Comparison of ENCODE assay signal across 1 cellular context in genomic region chr15:76345880-76346665, GRCh38.
TF ChIP-seq lines count a peak whose summit lies in the region.

No MANE protein-coding gene starts in this region.

TF ChIP-seq in HCT116, 20 proteins besides CTCF, POLR2A, EP300 and RAD21 (continued from another document):
- TF ChIP-seq ZBTB33 (IDR thresholded peaks at IDR 0.05; ENCODE audit: extremely low read depth, insufficient replicate concordance, low read length) = no peak
- TF ChIP-seq POLR2AphosphoS5 (IDR thresholded peaks at IDR 0.05; ENCODE audit: low read depth, low read length) = peak; percentile 47; the same call in 1 of the 2 replicates
